ENCODE assay signal across 1 cellular context in genomic region chr16:86951041-86951822, GRCh38.
TF ChIP-seq lines count a peak whose summit lies in the region.

No MANE protein-coding gene starts in this region.

TF ChIP-seq in HEK293, 187 proteins besides CTCF, POLR2A, EP300 and RAD21 (continued from another document and continues in another):
- peak; percentile 47; the same call in 1 of the 2 replicates for TF ChIP-seq ZBTB21 (tag by site-specific recombination; IDR thresholded peaks at IDR 0.05)
- no peak for TF ChIP-seq ZBTB26 (tag by site-specific recombination; optimal IDR thresholded peaks at IDR 0.05)
- TF ChIP-seq ZNF571 (tag by site-specific recombination; IDR thresholded peaks at IDR 0.05), result 0 out of 2 replicates have a peak, but pooled peaks have one; percentile 62
- TF ChIP-seq ZNF362 (tag by site-specific recombination; IDR thresholded peaks at IDR 0.05), result no peak
- no peak for TF ChIP-seq ZBTB44 (tag by site-specific recombination; IDR thresholded peaks at IDR 0.05)
- no peak for TF ChIP-seq PATZ1 (tag by site-specific recombination; IDR thresholded peaks at IDR 0.05)
- no peak for TF ChIP-seq IKZF3 (tag by site-specific recombination; IDR thresholded peaks at IDR 0.05)
- no peak for TF ChIP-seq ZNF610 (tag by site-specific recombination; IDR thresholded peaks at IDR 0.05; ENCODE audit: borderline replicate concordance)
- TF ChIP-seq ZNF580 (tag by site-specific recombination; IDR thresholded peaks at IDR 0.05), result no peak
- 0 out of 2 replicates have a peak, but pooled peaks have one; percentile 49 for TF ChIP-seq ZNF112 (tag by site-specific recombination; IDR thresholded peaks at IDR 0.05)
- peak; percentile 61 for TF ChIP-seq ZNF148 (tag by site-specific recombination; IDR thresholded peaks at IDR 0.05; ENCODE audit: borderline replicate concordance)
- no peak for TF ChIP-seq ZFP69B (tag by site-specific recombination; IDR thresholded peaks at IDR 0.05)
- TF ChIP-seq ZNF16 (tag by site-specific recombination; IDR thresholded peaks at IDR 0.05; ENCODE audit: low read depth), result peak; percentile 7; the same call in 1 of the 2 replicates
- 0 out of 2 replicates have a peak, but pooled peaks have one; percentile 52 for TF ChIP-seq ZNF416 (tag by site-specific recombination; IDR thresholded peaks at IDR 0.05)
- TF ChIP-seq ZNF239 (tag by site-specific recombination; IDR thresholded peaks at IDR 0.05), result 0 out of 2 replicates have a peak, but pooled peaks have one; percentile 33
- no peak for TF ChIP-seq ZNF777 (tag by site-specific recombination; IDR thresholded peaks at IDR 0.05; ENCODE audit: borderline replicate concordance)
- TF ChIP-seq KLF9 (tag by site-specific recombination; IDR thresholded peaks at IDR 0.05; ENCODE audit: low read depth), result no peak
- no peak for TF ChIP-seq ZNF140 (tag by site-specific recombination; IDR thresholded peaks at IDR 0.05)
- 0 out of 2 replicates have a peak, but pooled peaks have one; percentile 39 for TF ChIP-seq ZNF792 (tag by site-specific recombination; IDR thresholded peaks at IDR 0.05)
- no peak for TF ChIP-seq ZNF660 (tag by site-specific recombination; IDR thresholded peaks at IDR 0.05)
- no peak for TF ChIP-seq PRDM1 (tag by site-specific recombination; IDR thresholded peaks at IDR 0.05)
- no peak for TF ChIP-seq ZNF146 (tag by site-specific recombination; IDR thresholded peaks at IDR 0.05)
- no peak for TF ChIP-seq ZBTB11 (tag by site-specific recombination; conservative IDR thresholded peaks at IDR 0.05; ENCODE audit: low read depth)
- TF ChIP-seq ZNF624 (tag by site-specific recombination; IDR thresholded peaks at IDR 0.05), result no peak
- peak; percentile 72; the same call in 1 of the 2 replicates for TF ChIP-seq ZNF747 (tag by site-specific recombination; IDR thresholded peaks at IDR 0.05)
- no peak for TF ChIP-seq ZNF501 (tag by site-specific recombination; IDR thresholded peaks at IDR 0.05)
- TF ChIP-seq ZNF76 (tag by site-specific recombination; IDR thresholded peaks at IDR 0.05; ENCODE audit: borderline replicate concordance, low read depth), result no peak
- no peak for TF ChIP-seq ZNF18 (tag by site-specific recombination; IDR thresholded peaks at IDR 0.05)
- peak; percentile 19; the same call in 1 of the 2 replicates for TF ChIP-seq ZNF311 (tag by site-specific recombination; IDR thresholded peaks at IDR 0.05; ENCODE audit: borderline replicate concordance)
- TF ChIP-seq ZNF292 (tag by site-specific recombination; IDR thresholded peaks at IDR 0.05; ENCODE audit: borderline replicate concordance, low read depth), result no peak
- no peak for TF ChIP-seq KLF7 (tag by site-specific recombination; IDR thresholded peaks at IDR 0.05; ENCODE audit: borderline replicate concordance)
- no peak; the same call in none of the 2 replicates for TF ChIP-seq GLI4 (tag by site-specific recombination; IDR thresholded peaks at IDR 0.05)
- no peak for TF ChIP-seq ZNF174 (tag by site-specific recombination; IDR thresholded peaks at IDR 0.05)
- no peak for TF ChIP-seq MZF1 (tag by site-specific recombination; IDR thresholded peaks at IDR 0.05; ENCODE audit: borderline replicate concordance)
- no peak for TF ChIP-seq ELK4 (IDR thresholded peaks at IDR 0.05; ENCODE audit: borderline replicate concordance, low read depth, low read length)
- no peak for TF ChIP-seq ZNF341 (tag by site-specific recombination; IDR thresholded peaks at IDR 0.05; ENCODE audit: low read depth)
- no peak for TF ChIP-seq GLI2 (tag by site-specific recombination; IDR thresholded peaks at IDR 0.05; ENCODE audit: borderline replicate concordance, low read depth)
- TF ChIP-seq ZSCAN18 (tag by site-specific recombination; IDR thresholded peaks at IDR 0.05), result no peak
- TF ChIP-seq ZNF24 (tag by site-specific recombination; IDR thresholded peaks at IDR 0.05), result no peak
